Comparison of ENCODE assay signal across 3 cellular contexts in the genomic region with DNA sequence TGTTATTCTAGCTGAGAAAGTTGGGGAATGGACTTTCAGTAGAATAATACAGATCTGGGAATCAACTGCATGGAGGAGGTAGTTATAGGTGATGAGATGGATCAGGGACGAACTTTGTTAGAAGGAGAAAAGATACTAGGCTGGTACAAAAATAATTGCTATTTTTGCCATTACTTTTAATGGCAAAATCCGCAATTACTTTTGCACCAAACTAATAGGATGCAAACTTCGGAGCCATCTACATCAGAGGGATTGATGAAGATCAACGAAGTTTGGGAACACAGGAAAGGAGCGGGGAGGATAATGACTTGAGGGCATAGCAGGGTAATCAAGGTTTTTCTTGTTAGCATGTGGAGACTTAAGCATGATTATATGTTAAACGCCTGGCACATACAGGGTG.
A peak's percentile ranks its signal among the peaks of the same experiment; 100 is the strongest.
DNase-seq lines count a peak whose midpoint lies in the region; ATAC-seq, FAIRE-seq and TF ChIP-seq lines count a peak whose summit lies in the region.
"Not testable (repeated sequence)": the region's sequence is repeated elsewhere in the genome, so short reads cannot be mapped to it uniquely, and the experiment has no call there.

No MANE protein-coding gene starts in this region.

- not testable (repeated sequence) for H3K4me2 ChIP-seq in HepG2 (ENCODE audit: low read depth, low read length)

- intact Hi-C loops in HepG2 (cut with micrococcal nuclease; ENCODE audit: unreplicated experiment) = not testable (repeated sequence)

- TF ChIP-seq RAD21 in HepG2 (CRISPR knock-in tag; IDR thresholded peaks at IDR 0.05) = not testable (repeated sequence)

- not testable (repeated sequence) for H3K79me2 ChIP-seq in HepG2 (ENCODE audit: insufficient read depth, low read length)

- not testable (repeated sequence) for H3K4me3 Mint-ChIP-seq in osteocyte (ENCODE audit: unreplicated experiment)

- not testable (repeated sequence) for H3K27ac Mint-ChIP-seq in osteocyte (ENCODE audit: unreplicated experiment)

- H3K9me3 Mint-ChIP-seq in osteocyte (ENCODE audit: unreplicated experiment) = not testable (repeated sequence)

- H3K9me3 ChIP-seq in HepG2 (ENCODE audit: low read length) = not testable (repeated sequence)

- H2AFZ ChIP-seq in HepG2 (ENCODE audit: low read length) = not testable (repeated sequence)

- 1% methylated on average over 6 of the region's 6 CpGs for WGBS in HepG2 (ENCODE audit: low lambda C conversion rate)

- H3K27me3 ChIP-seq in HepG2 (ENCODE audit: control insufficient read depth in 1 of 2, insufficient read depth in 2 of 2, low read length in 2 of 2) = not testable (repeated sequence)

- POLR2A ChIA-PET in HEK293T (lab: Yijun Ruan, JAX); HepG2 (lab: Yijun Ruan, JAX): not testable (repeated sequence)

- not testable (repeated sequence) for H3K4me1 ChIP-seq in HepG2 (ENCODE audit: insufficient read depth, low read length)

- not testable (repeated sequence) for BruUV-seq in HepG2 (replicated peaks; lab: Mats Ljungman, UMichigan)

- H3K36me3 ChIP-seq in HepG2 (replicated peaks in 1 of 2; ENCODE audit: control insufficient read depth in 1 of 2, insufficient read depth in 2 of 2, low read length in 2 of 2) = not testable (repeated sequence)

- not testable (repeated sequence) for H3K4me3 ChIP-seq in HepG2 (replicated peaks in 1 of 3; ENCODE audit: insufficient read depth in 1 of 3, low read depth in 2 of 3, low read length in 3 of 3)

- FAIRE-seq in HepG2 (lab: Jason Lieb, UNC) = not testable (repeated sequence)

- in situ Hi-C loops in HepG2 (cut with HindIII; ENCODE audit: extremely low pct_ligation_motif_present, low pct_unique_long_range_greater_than_20kb) = not testable (repeated sequence)

- CTCF ChIA-PET in HEK293T (lab: Yijun Ruan, JAX); HepG2 (lab: Yijun Ruan, JAX; ENCODE audit: low intra/inter-chr PET ratio, low total read pairs): not testable (repeated sequence)

- not testable (repeated sequence) for TF ChIP-seq POLR2A in HepG2 (IDR thresholded peaks at IDR 0.05; ENCODE audit: insufficient read depth in 1 of 2, low read depth in 2 of 2, low read length in 2 of 2)

- not testable (repeated sequence) for TF ChIP-seq CTCF in HepG2 (CRISPR knock-in tag; IDR thresholded peaks at IDR 0.05); osteocyte (IDR thresholded peaks at IDR 0.05)

- H3K9ac ChIP-seq in HepG2 (ENCODE audit: insufficient read depth, low read depth, low read length) = not testable (repeated sequence)

- H3K4me1 Mint-ChIP-seq in osteocyte (ENCODE audit: unreplicated experiment) = not testable (repeated sequence)

- not testable (repeated sequence) for ATAC-seq in HepG2

- H3K27ac ChIP-seq in HepG2 (ENCODE audit: extremely low read length, insufficient read depth, low read length) = not testable (repeated sequence)

- not testable (repeated sequence) for H3K36me3 Mint-ChIP-seq in osteocyte (ENCODE audit: unreplicated experiment)

- not testable (repeated sequence) for TF ChIP-seq EP300 in HepG2 (IDR thresholded peaks at IDR 0.05; ENCODE audit: low read depth in 2 of 2, low read length in 2 of 2); HepG2 (CRISPR knock-in tag; IDR thresholded peaks at IDR 0.05; ENCODE audit: borderline replicate concordance)

- not testable (repeated sequence) for H3K27me3 Mint-ChIP-seq in osteocyte (ENCODE audit: unreplicated experiment)

- DNase-seq in HEK293T (ENCODE audit: extremely low spot score); HepG2 (ENCODE audit: low spot score): not testable (repeated sequence)
- DNase-seq in osteocyte (ENCODE audit: extremely low spot score, unreplicated experiment) = peak; percentile 1

- not testable (repeated sequence) for H4K20me1 ChIP-seq in HepG2 (ENCODE audit: insufficient read depth, low read length)

TF ChIP-seq in HEK293T, 16 proteins besides CTCF, POLR2A, EP300 and RAD21:
- TF ChIP-seq ELF4 (IDR thresholded peaks at IDR 0.05) = peak; percentile 59; the same call in 1 of the 2 replicates

TF ChIP-seq in HepG2, 621 proteins besides CTCF, POLR2A, EP300 and RAD21:
- TF ChIP-seq ZBTB40 (IDR thresholded peaks at IDR 0.05) = peak; percentile 80
- not testable (repeated sequence) for TF ChIP-seq ZBTB40 (CRISPR knock-in tag; IDR thresholded peaks at IDR 0.05)
